ENCODE assay signal across 1 cellular context in genomic region chr14:39181026-39181692, GRCh38.
A peak's percentile ranks its signal among the peaks of the same experiment; 100 is the strongest.
TF ChIP-seq lines count a peak whose summit lies in the region.

No MANE protein-coding gene starts in this region.

TF ChIP-seq in K562, 482 proteins besides CTCF, POLR2A, EP300 and RAD21 (continues in another document):
- no peak for TF ChIP-seq PRMT5 (CRISPR knock-in tag; IDR thresholded peaks at IDR 0.05)
- TF ChIP-seq SMC3 (conservative IDR thresholded peaks at IDR 0.05; ENCODE audit: insufficient read depth, low read depth, low read length), result no peak
- peak; percentile 68 for TF ChIP-seq SUPT5H (IDR thresholded peaks at IDR 0.05)
- TF ChIP-seq POLR2AphosphoS2 (IDR thresholded peaks at IDR 0.05; ENCODE audit: low read length), result peak; percentile 52; the same call in 1 of the 2 replicates
- TF ChIP-seq CHD7 (IDR thresholded peaks at IDR 0.05; ENCODE audit: low read depth, low read length), result no peak
- peak; percentile 23 for TF ChIP-seq E2F8 (IDR thresholded peaks at IDR 0.05; ENCODE audit: low read depth, partially characterized antibody)
- TF ChIP-seq, protein P1, sequence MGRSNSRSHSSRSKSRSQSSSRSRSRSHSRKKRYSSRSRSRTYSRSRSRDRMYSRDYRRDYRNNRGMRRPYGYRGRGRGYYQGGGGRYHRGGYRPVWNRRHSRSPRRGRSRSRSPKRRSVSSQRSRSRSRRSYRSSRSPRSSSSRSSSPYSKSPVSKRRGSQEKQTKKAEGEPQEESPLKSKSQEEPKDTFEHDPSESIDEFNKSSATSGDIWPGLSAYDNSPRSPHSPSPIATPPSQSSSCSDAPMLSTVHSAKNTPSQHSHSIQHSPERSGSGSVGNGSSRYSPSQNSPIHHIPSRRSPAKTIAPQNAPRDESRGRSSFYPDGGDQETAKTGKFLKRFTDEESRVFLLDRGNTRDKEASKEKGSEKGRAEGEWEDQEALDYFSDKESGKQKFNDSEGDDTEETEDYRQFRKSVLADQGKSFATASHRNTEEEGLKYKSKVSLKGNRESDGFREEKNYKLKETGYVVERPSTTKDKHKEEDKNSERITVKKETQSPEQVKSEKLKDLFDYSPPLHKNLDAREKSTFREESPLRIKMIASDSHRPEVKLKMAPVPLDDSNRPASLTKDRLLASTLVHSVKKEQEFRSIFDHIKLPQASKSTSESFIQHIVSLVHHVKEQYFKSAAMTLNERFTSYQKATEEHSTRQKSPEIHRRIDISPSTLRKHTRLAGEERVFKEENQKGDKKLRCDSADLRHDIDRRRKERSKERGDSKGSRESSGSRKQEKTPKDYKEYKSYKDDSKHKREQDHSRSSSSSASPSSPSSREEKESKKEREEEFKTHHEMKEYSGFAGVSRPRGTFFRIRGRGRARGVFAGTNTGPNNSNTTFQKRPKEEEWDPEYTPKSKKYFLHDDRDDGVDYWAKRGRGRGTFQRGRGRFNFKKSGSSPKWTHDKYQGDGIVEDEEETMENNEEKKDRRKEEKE (IDR thresholded peaks at IDR 0.05; ENCODE audit: borderline replicate concordance in 1 of 2, control insufficient read depth in 1 of 2, low read depth in 2 of 2, low read length in 1 of 2), result no peak
- no peak for TF ChIP-seq IRF2 (CRISPR knock-in tag; IDR thresholded peaks at IDR 0.05)
- TF ChIP-seq ZNF253 (CRISPR knock-in tag; conservative IDR thresholded peaks at IDR 0.05), result 0 out of 2 replicates have a peak, but pooled peaks have one; percentile 25
- 0 out of 2 replicates have a peak, but pooled peaks have one; percentile 14 for TF ChIP-seq HBP1 (CRISPR knock-in tag; IDR thresholded peaks at IDR 0.05)
- no peak for TF ChIP-seq FOXA3 (CRISPR knock-in tag; conservative IDR thresholded peaks at IDR 0.05 in 1 of 2, IDR thresholded peaks at IDR 0.05 in 1 of 2)
- TF ChIP-seq EWSR1 (IDR thresholded peaks at IDR 0.05; ENCODE audit: borderline replicate concordance, low read depth, partially characterized antibody), result peak; percentile 57
- TF ChIP-seq NELFE (IDR thresholded peaks at IDR 0.05; ENCODE audit: insufficient read depth, insufficient read length), result no peak
- no peak for TF ChIP-seq ESRRA (IDR thresholded peaks at IDR 0.05; ENCODE audit: borderline replicate concordance, low read depth)
- TF ChIP-seq SREBF2 (CRISPR knock-in tag; IDR thresholded peaks at IDR 0.05), result no peak
- TF ChIP-seq PHF21A (IDR thresholded peaks at IDR 0.05; ENCODE audit: borderline replicate concordance, low read depth), result no peak
- no peak for TF ChIP-seq ZNF507 (tag; conservative IDR thresholded peaks at IDR 0.05)
- no peak for TF ChIP-seq NFE2 (IDR thresholded peaks at IDR 0.05; ENCODE audit: low read depth)
- TF ChIP-seq, protein P2, sequence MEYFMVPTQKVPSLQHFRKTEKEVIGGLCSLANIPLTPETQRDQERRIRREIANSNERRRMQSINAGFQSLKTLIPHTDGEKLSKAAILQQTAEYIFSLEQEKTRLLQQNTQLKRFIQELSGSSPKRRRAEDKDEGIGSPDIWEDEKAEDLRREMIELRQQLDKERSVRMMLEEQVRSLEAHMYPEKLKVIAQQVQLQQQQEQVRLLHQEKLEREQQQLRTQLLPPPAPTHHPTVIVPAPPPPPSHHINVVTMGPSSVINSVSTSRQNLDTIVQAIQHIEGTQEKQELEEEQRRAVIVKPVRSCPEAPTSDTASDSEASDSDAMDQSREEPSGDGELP (CRISPR knock-in tag; IDR thresholded peaks at IDR 0.05; ENCODE audit: borderline replicate concordance), result no peak
- no peak for TF ChIP-seq ZNF121 (CRISPR knock-in tag; conservative IDR thresholded peaks at IDR 0.05)
- no peak for TF ChIP-seq CBFA2T3 (IDR thresholded peaks at IDR 0.05)
- 0 out of 2 replicates have a peak, but pooled peaks have one; percentile 15 for TF ChIP-seq POLR2AphosphoS5 (IDR thresholded peaks at IDR 0.05; ENCODE audit: control insufficient read depth, insufficient read depth, low read depth, low read length)
- TF ChIP-seq, protein P3, sequence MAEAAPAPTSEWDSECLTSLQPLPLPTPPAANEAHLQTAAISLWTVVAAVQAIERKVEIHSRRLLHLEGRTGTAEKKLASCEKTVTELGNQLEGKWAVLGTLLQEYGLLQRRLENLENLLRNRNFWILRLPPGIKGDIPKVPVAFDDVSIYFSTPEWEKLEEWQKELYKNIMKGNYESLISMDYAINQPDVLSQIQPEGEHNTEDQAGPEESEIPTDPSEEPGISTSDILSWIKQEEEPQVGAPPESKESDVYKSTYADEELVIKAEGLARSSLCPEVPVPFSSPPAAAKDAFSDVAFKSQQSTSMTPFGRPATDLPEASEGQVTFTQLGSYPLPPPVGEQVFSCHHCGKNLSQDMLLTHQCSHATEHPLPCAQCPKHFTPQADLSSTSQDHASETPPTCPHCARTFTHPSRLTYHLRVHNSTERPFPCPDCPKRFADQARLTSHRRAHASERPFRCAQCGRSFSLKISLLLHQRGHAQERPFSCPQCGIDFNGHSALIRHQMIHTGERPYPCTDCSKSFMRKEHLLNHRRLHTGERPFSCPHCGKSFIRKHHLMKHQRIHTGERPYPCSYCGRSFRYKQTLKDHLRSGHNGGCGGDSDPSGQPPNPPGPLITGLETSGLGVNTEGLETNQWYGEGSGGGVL (CRISPR knock-in tag; IDR thresholded peaks at IDR 0.05), result no peak
- TF ChIP-seq ZNF408 (CRISPR knock-in tag; IDR thresholded peaks at IDR 0.05; ENCODE audit: low read depth), result no peak
- TF ChIP-seq POLR2B (IDR thresholded peaks at IDR 0.05; ENCODE audit: low read depth, partially characterized antibody), result peak; percentile 82
- TF ChIP-seq CHD1 (IDR thresholded peaks at IDR 0.05; ENCODE audit: low read length), result no peak
- no peak for TF ChIP-seq CHD2 (IDR thresholded peaks at IDR 0.05; ENCODE audit: low read depth, low read length)
- peak; percentile 51; the same call in 1 of the 2 replicates for TF ChIP-seq THRB (CRISPR knock-in tag; conservative IDR thresholded peaks at IDR 0.05)
- TF ChIP-seq ZNF77 (CRISPR knock-in tag; IDR thresholded peaks at IDR 0.05), result no peak
- TF ChIP-seq FOXK1 (CRISPR knock-in tag; IDR thresholded peaks at IDR 0.05; ENCODE audit: borderline replicate concordance), result no peak
- no peak for TF ChIP-seq CTBP1 (IDR thresholded peaks at IDR 0.05; ENCODE audit: borderline replicate concordance)
